Comparison of ENCODE assay signal across 10 cellular contexts in the genomic region with DNA sequence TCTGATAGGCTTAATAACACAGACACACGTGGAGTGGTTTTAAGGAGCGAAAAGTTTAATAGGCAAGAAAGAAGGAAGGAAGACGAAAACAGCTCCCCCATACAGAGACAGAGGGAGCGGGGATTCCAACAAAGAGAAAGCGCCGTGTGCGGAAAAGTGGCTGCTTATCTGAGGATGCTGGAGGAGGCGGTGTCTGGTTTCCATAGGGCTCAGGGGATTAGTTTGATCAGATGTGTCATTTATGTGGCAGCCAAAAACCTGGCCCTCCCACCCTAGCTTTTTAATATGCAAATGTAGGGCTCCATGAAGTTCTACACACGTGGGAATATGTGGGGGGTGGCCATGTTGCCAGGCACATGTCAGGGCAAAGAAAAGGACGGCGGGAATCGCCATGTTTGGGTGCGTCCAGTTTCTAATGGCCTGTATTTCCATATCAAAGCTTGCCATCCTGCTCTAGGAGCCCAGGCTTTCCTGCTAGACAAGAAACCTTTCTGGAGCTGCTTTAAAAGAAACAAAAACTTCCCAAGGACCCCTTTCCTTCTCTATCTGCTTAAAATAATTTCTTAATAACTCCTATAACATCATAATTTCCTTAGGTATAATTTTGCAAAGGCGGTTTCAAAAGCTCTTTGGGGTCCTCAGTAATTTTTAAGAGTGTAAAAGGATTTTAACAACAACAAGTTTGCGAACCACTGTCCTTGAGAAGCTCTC. TPM values are rescaled to one million over a fixed set of nuclear protein-coding genes. Genes with fewer than 3 reads are reported as not detected.
DNase-seq lines count a peak whose midpoint lies in the region; ATAC-seq and TF ChIP-seq lines count a peak whose summit lies in the region.
"Had no signal": no experiment of that assay in that cellular context is flagged by ENCODE, and none has a peak within 500 bp of the region (broad histone marks: within the 10 kb centered on the region; RNA-seq: fewer than 3 reads in every experiment).

No MANE protein-coding gene starts in this region.

- no peaks in the 10 kb centered on the region for H3K27me3 ChIP-seq in CD8-positive, alpha-beta memory T cell (ENCODE audit: insufficient read depth, low read length, poor library complexity, severe bottlenecking)
- peaks cover 6% of the 10 kb centered on the region for H3K27me3 ChIP-seq in osteoblast (ENCODE audit: insufficient read depth, low read length)
- H3K27me3 ChIP-seq: Peyer's patch had no signal

- DNase-seq in CD8-positive, alpha-beta memory T cell, result no peak
- DNase-seq in NCI-H1436 (lab: John Stamatoyannopoulos, UW), result peak; percentile 76
- DNase-seq in chondrocyte (ENCODE audit: low spot score), result peak; percentile 33
- DNase-seq in osteoblast (ENCODE audit: insufficient read length, low spot score, missing footprints), result no peak
- no peak for DNase-seq in central memory CD4-positive, alpha-beta T cell
- no peak for DNase-seq in C1 segment of cervical spinal cord (lab: John Stamatoyannopoulos, UW)

- H3K4me1 ChIP-seq in CD8-positive, alpha-beta memory T cell (ENCODE audit: insufficient read depth, low read length), result peaks cover 20% of the 10 kb centered on the region
- no peaks in the 10 kb centered on the region for H3K4me1 ChIP-seq in osteoblast (ENCODE audit: insufficient read depth, low read length)

- POLR2A ChIA-PET in CD8-positive, alpha-beta memory T cell (lab: Charles Lee), result interaction anchor here (0.7 to 2.5 kb wide), 4 partner anchors 29 to 206 kb away, joined by 3 to 6 read pairs (median 4); partner anchors contain the start of genes ATRIP, CCDC51 and TMA7

- H3K36me3 Mint-ChIP-seq in CD8-positive, alpha-beta memory T cell, result peaks cover 0 to 7% (median 0%) of the 10 kb centered on the region in 3 donors
- H3K36me3 Mint-ChIP-seq in chondrocyte (ENCODE audit: low read depth), result no peaks in the 10 kb centered on the region

- ATAC-seq in GM19467 (IDR thresholded peaks at IDR 0.05; ENCODE audit: unreplicated experiment) (no peak), HG03097 (IDR thresholded peaks at IDR 0.05; ENCODE audit: low FRiP score, unreplicated experiment) (no peak)

- TF ChIP-seq CTCF in chondrocyte (IDR thresholded peaks at IDR 0.05) (no peak), osteoblast (IDR thresholded peaks at IDR 0.05; ENCODE audit: extremely low read depth, low read depth, low read length) (no peak)

- no peaks in the 10 kb centered on the region for H4K20me1 ChIP-seq in osteoblast (ENCODE audit: insufficient read depth, low read length)

- no peaks in the 10 kb centered on the region for H3K36me3 ChIP-seq in CD8-positive, alpha-beta memory T cell (ENCODE audit: insufficient read depth, low read length)
- H3K36me3 ChIP-seq in osteoblast (ENCODE audit: insufficient read depth, low read length), result no peaks in the 10 kb centered on the region
- H3K36me3 ChIP-seq: Peyer's patch had no signal

- peak overlapping the region; percentile 99 for H2AFZ ChIP-seq in osteoblast (ENCODE audit: low read length)

- H3K79me2 ChIP-seq in osteoblast (ENCODE audit: insufficient read depth, low read length), result no peaks in the 10 kb centered on the region

- H3K4me1 Mint-ChIP-seq in CD8-positive, alpha-beta memory T cell, result peaks cover 12 to 29% (median 17%) of the 10 kb centered on the region in 3 donors
- H3K4me1 Mint-ChIP-seq in chondrocyte (ENCODE audit: low read depth), result peaks cover 11% of the 10 kb centered on the region

- H3K4me3 ChIP-seq in CD8-positive, alpha-beta memory T cell (ENCODE audit: low read length), result peak overlapping the region; percentile 92
- H3K4me3 ChIP-seq in osteoblast (ENCODE audit: insufficient read depth, low read length), result peak overlapping the region; percentile 96

- CTCF ChIA-PET in CD8-positive, alpha-beta memory T cell (lab: Charles Lee), result interaction anchor here (0.6 to 2.2 kb wide), 5 partner anchors 16 to 753 kb away, joined by 3 to 14 read pairs (median 6); partner anchors contain the start of gene CAMP

- H3K27ac Mint-ChIP-seq in CD8-positive, alpha-beta memory T cell, result peak overlapping the region; percentile 82 to 98 (median 91)
- H3K27ac Mint-ChIP-seq in chondrocyte (ENCODE audit: unreplicated experiment), result peak overlapping the region; percentile 84

- peak overlapping the region in 5 of 7 donors; percentile 90 to 95 (median 93) for H3K4me3 Mint-ChIP-seq in CD8-positive, alpha-beta memory T cell
- peak overlapping the region; percentile 89 for H3K4me3 Mint-ChIP-seq in chondrocyte (ENCODE audit: unreplicated experiment)

- peak overlapping the region; percentile 95 for H3K4me2 ChIP-seq in osteoblast (ENCODE audit: insufficient read depth, low read length)

- no peaks in the 10 kb centered on the region for H3K9me3 Mint-ChIP-seq in CD8-positive, alpha-beta memory T cell
- no peaks in the 10 kb centered on the region for H3K9me3 Mint-ChIP-seq in chondrocyte (ENCODE audit: low read depth)

- H3K9me3 ChIP-seq in CD8-positive, alpha-beta memory T cell (ENCODE audit: low read length), result no peaks in the 10 kb centered on the region
- H3K9me3 ChIP-seq in osteoblast (ENCODE audit: low read depth, low read length), result no peaks in the 10 kb centered on the region
- H3K9me3 ChIP-seq: Peyer's patch had no signal

- H3K27me3 Mint-ChIP-seq in CD8-positive, alpha-beta memory T cell, result no peaks in the 10 kb centered on the region
- H3K27me3 Mint-ChIP-seq in chondrocyte (ENCODE audit: low read depth), result no peaks in the 10 kb centered on the region

- peak overlapping the region; percentile 84 for H3K27ac ChIP-seq in CD8-positive, alpha-beta memory T cell (ENCODE audit: low read depth, low read length)
- H3K27ac ChIP-seq in osteoblast (ENCODE audit: low read depth, low read length), result no peak overlapping the region

RNA-seq across cellular contexts. Expression of gene ZNF589, which starts 0.7 kb away (rescaled TPM):
- 10 to 100 TPM; 21.8 to 21.9 TPM for total RNA-seq in CD8-positive, alpha-beta memory T cell
- 7.3 TPM for polyA plus RNA-seq in CD8-positive, alpha-beta memory T cell
- total RNA-seq in chondrocyte (7.7 to 9.4 TPM (median 8.0 TPM) in 3 replicates), osteoblast (4.7 and 5.0 TPM in 2 replicates)

RNA-seq across cellular contexts. Expression of gene CAMP, which starts 16.9 kb away (rescaled TPM):
- not detected for total RNA-seq in CD8-positive, alpha-beta memory T cell
- polyA plus RNA-seq in CD8-positive, alpha-beta memory T cell, result not detected
- total RNA-seq in chondrocyte, result not detected in 3 replicates
- total RNA-seq in osteoblast, result not detected in 2 replicates
- total RNA-seq: esophagus mucosa, Peyer's patch had no signal

RNA-seq across cellular contexts. Expression of gene CDC25A, which starts 51.9 kb away (rescaled TPM):
- 10 to 100 TPM; 58.4 to 58.8 TPM for total RNA-seq in CD8-positive, alpha-beta memory T cell
- not detected for polyA plus RNA-seq in CD8-positive, alpha-beta memory T cell
- total RNA-seq in chondrocyte (2.6 to 7.0 TPM (median 2.7 TPM) in 3 replicates), osteoblast (0.88 and 1.1 TPM in 2 replicates)

Comparison
In these comparisons a context has a peak if more than half of its experiments do, and no peak if none do; other contexts are left out.
1. DNase-seq: peak in NCI-H1436 (single experiment) and chondrocyte (single experiment); none in CD8-positive, alpha-beta memory T cell (0 of 5), osteoblast (single experiment), central memory CD4-positive, alpha-beta T cell (single experiment) and C1 segment of cervical spinal cord (0 of 14).